10 cellular contexts compared by ENCODE assay signal in the genomic region with DNA sequence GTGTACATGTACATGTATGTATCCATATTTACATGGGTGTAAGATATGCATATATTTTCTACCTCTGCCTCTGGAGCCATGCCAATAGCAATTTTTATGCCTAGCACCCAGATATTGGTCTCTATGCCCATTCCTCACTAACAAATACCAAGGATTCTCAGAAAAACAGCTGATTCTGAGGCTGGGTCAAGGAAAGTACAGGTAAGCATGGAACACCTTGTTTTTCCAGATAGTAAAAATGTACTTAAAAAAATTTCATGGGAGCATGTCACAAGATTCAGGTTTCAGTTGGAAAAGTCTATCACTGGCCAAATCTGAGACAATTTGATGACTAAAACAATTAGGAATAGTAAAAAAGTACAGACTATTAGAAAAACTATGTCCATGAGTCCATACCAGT.
"Had no signal": no experiment of that assay in that cellular context is flagged by ENCODE, and none has a peak within 500 bp of the region (broad histone marks: within the 10 kb centered on the region; RNA-seq: fewer than 3 reads in every experiment).

No MANE protein-coding gene starts in this region.

- H3K4me3 Mint-ChIP-seq: HFFc6 had no signal

- H3K36me3 ChIP-seq: HAP-1 had no signal

- H3K4me1 ChIP-seq: HAP-1 had no signal

- ATAC-seq: HCT116, K562 had no signal

- H3K9me3 ChIP-seq: HAP-1 had no signal

- H3K27ac ChIP-seq: GM23248, HL-60 had no signal

- H3K27ac Mint-ChIP-seq: HFFc6 had no signal

- H3K9me3 Mint-ChIP-seq: HFFc6 had no signal

- H3K4me3 ChIP-seq: GM23248, HAP-1, K562 had no signal

- DNase-seq: GOT3, H7, HFFc6, IMR-90, KG1 had no signal
